In the genomic region with DNA sequence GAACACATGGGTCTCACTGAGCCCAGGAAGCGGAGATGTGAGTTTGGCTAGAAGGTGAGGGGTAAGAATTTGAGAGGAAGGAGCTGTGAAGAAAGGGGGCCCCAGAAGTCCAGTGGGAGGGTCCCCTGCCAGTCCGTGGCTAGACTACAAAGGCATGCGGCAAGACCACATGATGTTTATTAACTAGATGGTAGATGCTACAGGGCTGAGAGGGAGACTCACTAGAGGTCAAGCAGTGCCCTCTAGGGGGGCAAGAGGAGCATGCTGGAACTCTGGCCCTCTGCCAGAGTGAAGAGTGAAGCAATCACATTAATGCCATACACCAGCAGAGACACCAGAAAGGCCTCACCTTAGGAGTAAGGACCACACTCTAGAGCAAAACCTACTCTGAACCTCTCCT, we compare ENCODE assay signal across 9 cellular contexts. TPM values are rescaled to one million over a fixed set of nuclear protein-coding genes. Genes with fewer than 3 reads are reported as not detected.
DNase-seq lines count a peak whose midpoint lies in the region; ATAC-seq, FAIRE-seq and TF ChIP-seq lines count a peak whose summit lies in the region.
"Had no signal": no experiment of that assay in that cellular context is flagged by ENCODE, and none has a peak within 500 bp of the region (broad histone marks: within the 10 kb centered on the region; RNA-seq: fewer than 3 reads in every experiment).

No MANE protein-coding gene starts in this region.

- intact Hi-C loops in GM12878 (cut with micrococcal nuclease; ENCODE audit: unreplicated experiment): loop anchor here (1.0 to 10.0 kb wide), 2 partner anchors 94 to 340 kb away; no protein-coding TSS in a partner anchor

- ATAC-seq in HG03354 (IDR thresholded peaks at IDR 0.05; ENCODE audit: poor library complexity, severe bottlenecking, unreplicated experiment) (peak; percentile 44), GM12878 (peak; percentile 98), HG02885 (IDR thresholded peaks at IDR 0.05; ENCODE audit: poor library complexity, unreplicated experiment) (no peak), HG03521 (IDR thresholded peaks at IDR 0.05; ENCODE audit: unreplicated experiment) (no peak), GM21619 (IDR thresholded peaks at IDR 0.05; ENCODE audit: unreplicated experiment) (no peak)

- H3K4me2 ChIP-seq in GM12878 (ENCODE audit: control insufficient read depth, insufficient read depth): no peak overlapping the region

- no peak overlapping the region for H3K9ac ChIP-seq in GM12878 (ENCODE audit: control insufficient read depth, insufficient read depth, low read length)

- DNase-seq in DMS53 treated with DMSO at 0.1 percent for 48 hours (lab: John Stamatoyannopoulos, UW; ENCODE audit: unreplicated experiment) (peak; percentile 48), RPMI8226 (peak; percentile 65), GM12878 (ENCODE audit: low read depth, low spot score) (peak; percentile 50), kidney glomerular epithelial cell (lab: John Stamatoyannopoulos, UW) (peak; percentile 26)

- peaks cover 0 to 8% of the 10 kb centered on the region in 2 experiments; a peak in 3 of 4 replicates for H3K36me3 ChIP-seq in GM12878 (ENCODE audit: control insufficient read depth in 2 of 2, insufficient read depth in 2 of 2, low read length in 1 of 2)

- no peak overlapping the region for H3K4me3 ChIP-seq in GM12878
- H3K4me3 ChIP-seq: skin epidermis had no signal

- in situ Hi-C loops in GM12878 (cut with MboI): no loop called here

- CTCF ChIA-PET in GM12878 (lab: Yijun Ruan, JAX): interaction anchor here (0.7 to 3.6 kb wide), 9 partner anchors 9 to 345 kb away, joined by 3 to 137 read pairs (median 4); partner anchors contain the start of genes KIAA0319L and NCDN

- RAD21 ChIA-PET in GM12878 (lab: Charles Lee; ENCODE audit: unreplicated experiment): interaction anchor here (0.9 to 3.5 kb wide), 5 partner anchors 9 to 93 kb away, joined by 3 to 65 read pairs (median 5); partner anchors contain the start of gene KIAA0319L

- H3K9me3 ChIP-seq in GM12878 (replicated peaks; ENCODE audit: control insufficient read depth, insufficient read depth, low read length): no peaks in the 10 kb centered on the region

- no TSS peak for BruUV-seq in GM12878 (replicated peaks; lab: Mats Ljungman, UMichigan)

- no peak overlapping the region for H3K27ac ChIP-seq in GM12878 (ENCODE audit: control insufficient read depth, insufficient read depth)

- TF ChIP-seq POLR2A in GM12878 (IDR thresholded peaks at IDR 0.05; ENCODE audit: low read depth, low read length): no peak

- POLR2A ChIA-PET in GM12878 (lab: Charles Lee): interaction anchor here (0.5 to 1.6 kb wide), 2 partner anchors 65 to 94 kb away, joined by 3 to 7 read pairs; no protein-coding TSS in a partner anchor

- TF ChIP-seq RAD21 in GM12878 (IDR thresholded peaks at IDR 0.05; ENCODE audit: insufficient read depth, low read depth, low read length): peak; percentile 73

- no peaks in the 10 kb centered on the region for H3K27me3 ChIP-seq in GM12878 (replicated peaks in 1 of 2; ENCODE audit: control insufficient read depth in 2 of 2, insufficient read depth in 2 of 2, low read length in 1 of 2)

- TF ChIP-seq CTCF in GM12878 (IDR thresholded peaks at IDR 0.05 in 2 of 3, conservative IDR thresholded peaks at IDR 0.05 in 1 of 3; ENCODE audit: control insufficient read depth in 2 of 3, extremely low read depth in 1 of 3, insufficient read depth in 1 of 3, low read depth in 3 of 3, low read length in 3 of 3): peak; percentile 64 to 89 (median 76)

- no peak overlapping the region for H2AFZ ChIP-seq in GM12878 (ENCODE audit: control insufficient read depth, low read depth, low read length)

- no peaks in the 10 kb centered on the region for H4K20me1 ChIP-seq in GM12878 (ENCODE audit: control insufficient read depth, insufficient read depth)

- H3K4me1 ChIP-seq in GM12878 (ENCODE audit: control insufficient read depth, insufficient read depth, low read length): peaks cover 5% of the 10 kb centered on the region; the same call in 1 of the 2 replicates

- no peak for FAIRE-seq in GM12878 (lab: Jason Lieb, UNC)

- H3K79me2 ChIP-seq in GM12878 (ENCODE audit: control insufficient read depth, insufficient read depth, low read length): peaks cover 21% of the 10 kb centered on the region

- WGBS in GM12878 (ENCODE audit: insufficient coverage, insufficient replicate concordance, low lambda C conversion rate, missing lambda C conversion rate): 34% methylated on average over 3 of the region's 3 CpGs

- TF ChIP-seq EP300 in GM12878 (IDR thresholded peaks at IDR 0.05; ENCODE audit: borderline replicate concordance in 1 of 2, control insufficient read depth in 1 of 2, low read depth in 2 of 2, low read length in 2 of 2): no peak

- SMC1A ChIA-PET in GM12878 (lab: Charles Lee; ENCODE audit: uncharacterized antibody, unreplicated experiment): interaction anchor here (0.9 to 3.5 kb wide), 11 partner anchors 9 to 94 kb away, joined by 3 to 76 read pairs (median 4); partner anchors contain the start of gene KIAA0319L

TF ChIP-seq in GM12878, 131 proteins besides CTCF, POLR2A, EP300 and RAD21 (continues in another document):
- TF ChIP-seq EGR1 (IDR thresholded peaks at IDR 0.05; ENCODE audit: borderline replicate concordance in 1 of 2, low read depth in 2 of 2, low read length in 2 of 2) (no peak), YY1 (IDR thresholded peaks at IDR 0.05; ENCODE audit: low read depth, low read length) (0 out of 2 replicates have a peak, but pooled peaks have one; percentile 34), ZNF622 (IDR thresholded peaks at IDR 0.05) (no peak), SMAD1 (IDR thresholded peaks at IDR 0.05; ENCODE audit: low read depth, partially characterized antibody) (peak; percentile 84), POU2F2 (IDR thresholded peaks at IDR 0.05; ENCODE audit: borderline replicate concordance, low read depth, low read length) (peak; percentile 20; the same call in 1 of the 3 replicates), POLR2AphosphoS5 (IDR thresholded peaks at IDR 0.05; ENCODE audit: low read length) (no peak), CEBPB (IDR thresholded peaks at IDR 0.05; ENCODE audit: borderline replicate concordance in 1 of 2, low read depth in 2 of 2, low read length in 2 of 2) (peak in 1 of 2 experiments; percentile 55; a peak in 1 of 4 replicates), WRNIP1 (IDR thresholded peaks at IDR 0.05; ENCODE audit: borderline replicate concordance, low read depth, low read length) (0 out of 2 replicates have a peak, but pooled peaks have one; percentile 58)

RNA-seq across cellular contexts. Expression of gene KIAA0319L, which starts 12.2 kb away (rescaled TPM):
- 303 and 335 TPM in 2 replicates for total RNA-seq in GM12878 (2013; cell fraction: nucleolus; rRNA removed)
- total RNA-seq in GM12878 (2014; rRNA removed) (22.6 and 24.3 TPM in 2 replicates), GM12878 (2014; rRNA removed; fragmentation: Illumina TruSeq; extraction: Trizol) (20.7 and 22.1 TPM in 2 replicates), GM12878 (2021) (26.9 and 30.3 TPM in 2 replicates)
- 34.7 TPM for polyA plus RNA-seq in GM12878 (2011; ENCODE audit: low read depth)
- polyA plus RNA-seq in GM12878 (2011; rRNA removed) (57.8 and 63.2 TPM in 2 replicates), GM12878 (2014; fragmentation: Illumina TruSeq; extraction: Trizol) (26.7 and 35.3 TPM in 2 replicates), GM12878 (2014; fragmentation: Nextera tagmentation; extraction: Ambion mirVana) (1 to 10 TPM; 2.6 to 5.9 TPM), GM12878 (2014; rRNA removed) (23.6 and 26.1 TPM in 2 replicates), GM12878 (2016; fragmentation: Nextera tagmentation; extraction: Ambion mirVana) (10 to 100 TPM; 24.7 to 26.5 TPM)
- 48.5 and 52.4 TPM in 2 replicates for polyA plus RNA-seq in GM12878 (2011; cell fraction: cytosol; rRNA removed)
- 87.3 and 100 TPM in 2 replicates for polyA plus RNA-seq in GM12878 (2011; cell fraction: nucleus; rRNA removed)
- 27.1 and 32.7 TPM in 2 replicates for polyA plus RNA-seq in GM12878 (2012)
- polyA minus RNA-seq in GM12878 (2011; rRNA and poly(A)+ RNA removed): 90.8 and 95.8 TPM in 2 replicates
- 14.3 and 21.3 TPM in 2 replicates for polyA minus RNA-seq in GM12878 (2011; cell fraction: cytosol; rRNA and poly(A)+ RNA removed)
- 82.8 and 101 TPM in 2 replicates for polyA minus RNA-seq in GM12878 (2011; cell fraction: nucleus; rRNA and poly(A)+ RNA removed)

RNA-seq across cellular contexts. Expression of gene NCDN, which starts 12.6 kb away (rescaled TPM):
- 16.7 and 20.9 TPM in 2 replicates for total RNA-seq in GM12878 (2013; cell fraction: nucleolus; rRNA removed)
- total RNA-seq in GM12878 (2014; rRNA removed) (11.2 and 14.8 TPM in 2 replicates), GM12878 (2014; rRNA removed; fragmentation: Illumina TruSeq; extraction: Trizol) (5.3 and 6.0 TPM in 2 replicates), GM12878 (2021) (22.2 and 25.5 TPM in 2 replicates)
- polyA plus RNA-seq in GM12878 (2011; ENCODE audit: low read depth): 5.6 TPM
- polyA plus RNA-seq in GM12878 (2011; rRNA removed) (1.9 and 5.4 TPM in 2 replicates), GM12878 (2014; fragmentation: Illumina TruSeq; extraction: Trizol) (3.3 and 7.0 TPM in 2 replicates), GM12878 (2014; fragmentation: Nextera tagmentation; extraction: Ambion mirVana) (1 to 10 TPM; 1.8 to 2.0 TPM), GM12878 (2014; rRNA removed) (17.0 and 21.0 TPM in 2 replicates), GM12878 (2016; fragmentation: Nextera tagmentation; extraction: Ambion mirVana) (10 to 100 TPM; 23.5 to 24.6 TPM)
- polyA plus RNA-seq in GM12878 (2011; cell fraction: cytosol; rRNA removed): 8.4 and 8.9 TPM in 2 replicates
- polyA plus RNA-seq in GM12878 (2011; cell fraction: nucleus; rRNA removed): 20.0 and 25.2 TPM in 2 replicates
- polyA plus RNA-seq in GM12878 (2012): 13.0 and 13.5 TPM in 2 replicates
- polyA minus RNA-seq in GM12878 (2011; rRNA and poly(A)+ RNA removed): 5.9 and 6.7 TPM in 2 replicates
- 4.0 and 8.7 TPM in 2 replicates for polyA minus RNA-seq in GM12878 (2011; cell fraction: cytosol; rRNA and poly(A)+ RNA removed)
- polyA minus RNA-seq in GM12878 (2011; cell fraction: nucleus; rRNA and poly(A)+ RNA removed): 9.8 and 12.9 TPM in 2 replicates

RNA-seq across cellular contexts. Expression of gene TFAP2E, which starts 28.1 kb away (rescaled TPM):
- 0.61 TPM in 1 of 2 replicates, not detected in the other for total RNA-seq in GM12878 (2013; cell fraction: nucleolus; rRNA removed)
- total RNA-seq in GM12878 (2014; rRNA removed): 0.34 and 0.76 TPM in 2 replicates
- total RNA-seq in GM12878 (2014; rRNA removed; fragmentation: Illumina TruSeq; extraction: Trizol): 0.27 and 0.60 TPM in 2 replicates
- total RNA-seq in GM12878 (2021): 0.85 and 0.93 TPM in 2 replicates
- 0.21 TPM for polyA plus RNA-seq in GM12878 (2011; ENCODE audit: low read depth)
- 0.10 TPM in 1 of 2 replicates, not detected in the other for polyA plus RNA-seq in GM12878 (2011; rRNA removed)
- 0.03 TPM in 1 of 2 replicates, not detected in the other for polyA plus RNA-seq in GM12878 (2011; cell fraction: cytosol; rRNA removed)
- 0.45 and 0.54 TPM in 2 replicates for polyA plus RNA-seq in GM12878 (2011; cell fraction: nucleus; rRNA removed)
- 0.36 and 0.60 TPM in 2 replicates for polyA plus RNA-seq in GM12878 (2012)
- 0.52 and 0.71 TPM in 2 replicates for polyA plus RNA-seq in GM12878 (2014; fragmentation: Illumina TruSeq; extraction: Trizol)
- under 1 TPM; 0.22 to 0.52 TPM for polyA plus RNA-seq in GM12878 (2014; fragmentation: Nextera tagmentation; extraction: Ambion mirVana)
- polyA plus RNA-seq in GM12878 (2014; rRNA removed): 1.1 and 1.4 TPM in 2 replicates
- polyA plus RNA-seq in GM12878 (2016; fragmentation: Nextera tagmentation; extraction: Ambion mirVana): 1 to 10 TPM in 1 of 2 experiments, under 1 TPM in 1; 0.24 to 1.0 TPM
- not detected in 2 replicates for polyA minus RNA-seq in GM12878 (2011; rRNA and poly(A)+ RNA removed)
- polyA minus RNA-seq in GM12878 (2011; cell fraction: cytosol; rRNA and poly(A)+ RNA removed): not detected in 2 replicates
- polyA minus RNA-seq in GM12878 (2011; cell fraction: nucleus; rRNA and poly(A)+ RNA removed): not detected in 2 replicates

Comparison
In these comparisons a context has a peak if more than half of its experiments do, and no peak if none do; other contexts are left out.
1. ATAC-seq: peak in HG03354 (single experiment) and GM12878 (single experiment); none in HG02885 (single experiment), HG03521 (single experiment) and GM21619 (single experiment).
2. Peak in every context shown above with its lines, with median percentiles within 50 percentile points of each other: DNase-seq.